Comparison of ENCODE assay signal across 13 cellular contexts in the genomic region with DNA sequence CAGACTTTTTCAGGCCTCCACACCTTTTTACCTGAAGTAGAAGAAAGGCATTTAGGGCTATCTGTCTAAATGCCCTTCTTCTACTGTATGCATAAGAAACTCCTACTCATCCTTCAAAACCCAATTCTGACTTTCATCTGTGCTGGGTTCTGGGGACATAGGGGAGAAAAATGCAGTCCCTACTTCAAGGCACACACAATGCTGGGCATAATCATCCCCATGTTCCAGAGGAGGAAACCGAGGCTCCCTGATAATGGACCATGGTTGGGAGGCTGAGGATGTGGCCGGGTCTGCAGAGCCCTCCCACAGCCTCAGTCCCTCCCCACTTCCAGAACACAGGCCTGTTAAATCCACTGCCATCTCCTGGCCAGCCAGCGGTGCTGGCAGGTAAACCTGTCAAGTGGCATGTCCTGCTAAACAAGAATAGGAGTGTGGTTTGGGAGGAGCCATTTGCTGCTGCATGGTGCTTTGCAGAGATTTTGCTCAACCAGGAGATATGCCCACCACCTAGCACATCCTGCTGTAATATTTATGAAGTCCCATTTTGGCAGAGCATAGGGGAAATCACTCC. TPM values are rescaled to one million over a fixed set of nuclear protein-coding genes. Genes with fewer than 3 reads are reported as not detected.
DNase-seq lines count a peak whose midpoint lies in the region; ATAC-seq and TF ChIP-seq lines count a peak whose summit lies in the region.
"Had no signal": no experiment of that assay in that cellular context is flagged by ENCODE, and none has a peak within 500 bp of the region (broad histone marks: within the 10 kb centered on the region; RNA-seq: fewer than 3 reads in every experiment).

No MANE protein-coding gene starts in this region.

- TF ChIP-seq RAD21 in HCT116 (IDR thresholded peaks at IDR 0.05; ENCODE audit: low read depth) = peak; percentile 59

- TF ChIP-seq CTCF in BE2C (IDR thresholded peaks at IDR 0.05; ENCODE audit: low read depth, low read length) (peak; percentile 30; the same call in 1 of the 2 replicates), HCT116 (IDR thresholded peaks at IDR 0.05 in 2 of 3, conservative IDR thresholded peaks at IDR 0.05 in 1 of 3; ENCODE audit: borderline replicate concordance in 1 of 3, insufficient read depth in 1 of 3, low read depth in 2 of 3, low read length in 2 of 3) (peak; percentile 33 to 50 (median 50); a peak in 5 of 6 replicates), OCI-LY3 (IDR thresholded peaks at IDR 0.05; ENCODE audit: low read depth, low read length) (peak; percentile 16; the same call in 1 of the 2 replicates)

- CTCF ChIA-PET in HCT116 (lab: Charles Lee) = no interaction called here

- H3K4me2 ChIP-seq in HCT116 (ENCODE audit: low read length) = no peak overlapping the region
- no peak overlapping the region for H3K4me2 ChIP-seq in OCI-LY3 (ENCODE audit: low read length)

- H4K20me1 ChIP-seq in HCT116 (ENCODE audit: insufficient read depth) (no peaks in the 10 kb centered on the region), OCI-LY3 (ENCODE audit: insufficient read depth, low read length) (no peaks in the 10 kb centered on the region)

- no peaks in the 10 kb centered on the region for H3K9me2 ChIP-seq in HCT116 (ENCODE audit: insufficient read depth)

- no peak overlapping the region for H3K4me3 ChIP-seq in BE2C (ENCODE audit: low read depth, low read length)
- H3K4me3 ChIP-seq in HCT116 (replicated peaks in 1 of 2; ENCODE audit: low read depth in 1 of 2, low read length in 2 of 2) = no peak overlapping the region
- no peak overlapping the region for H3K4me3 ChIP-seq in OCI-LY3 (ENCODE audit: low read length)
- H3K4me3 ChIP-seq: K562, right lobe of liver had no signal

- H3K27me3 ChIP-seq in BE2C = no peaks in the 10 kb centered on the region
- no peaks in the 10 kb centered on the region for H3K27me3 ChIP-seq in HCT116 (ENCODE audit: insufficient read depth, low read length)
- no peaks in the 10 kb centered on the region for H3K27me3 ChIP-seq in OCI-LY3 (ENCODE audit: low read depth, low read length)
- H3K27me3 ChIP-seq: right lobe of liver had no signal

- intact Hi-C loops in HCT116 (cut with micrococcal nuclease) = loop anchor here (5.0 kb wide), 1 partner anchor 82 kb away; no protein-coding TSS in a partner anchor

- H3K27ac ChIP-seq in HCT116 (ENCODE audit: low read depth, low read length) (no peak overlapping the region), OCI-LY3 (ENCODE audit: low read length) (no peak overlapping the region)
- H3K27ac ChIP-seq: right lobe of liver had no signal

- no peak overlapping the region for H3K9ac ChIP-seq in HCT116 (ENCODE audit: low read length)
- no peak overlapping the region for H3K9ac ChIP-seq in OCI-LY3 (ENCODE audit: low read length)

- peaks cover 25% of the 10 kb centered on the region for H3K4me1 ChIP-seq in BE2C
- peaks cover 2 to 9% of the 10 kb centered on the region in 2 experiments; a peak in 2 of 4 replicates for H3K4me1 ChIP-seq in HCT116 (ENCODE audit: control insufficient read depth in 1 of 2, insufficient read depth in 2 of 2, low read length in 2 of 2)
- no peaks in the 10 kb centered on the region for H3K4me1 ChIP-seq in OCI-LY3 (ENCODE audit: low read length)
- H3K4me1 ChIP-seq: right lobe of liver had no signal

- TF ChIP-seq POLR2A in HCT116 (IDR thresholded peaks at IDR 0.05; ENCODE audit: borderline replicate concordance, extremely low read depth, insufficient read depth, insufficient read length) = no peak

- H3K9me3 ChIP-seq in BE2C (no peaks in the 10 kb centered on the region), HCT116 (ENCODE audit: control insufficient read depth in 1 of 2, insufficient read depth in 1 of 2, low read depth in 1 of 2, low read length in 2 of 2) (no peaks in the 10 kb centered on the region), OCI-LY3 (ENCODE audit: insufficient read depth, low read length) (no peaks in the 10 kb centered on the region)
- H3K9me3 ChIP-seq: right lobe of liver had no signal

- POLR2A ChIA-PET in HCT116 (lab: Charles Lee) = no interaction called here

- DNase-seq in BE2C = no peak
- peak; percentile 29 for DNase-seq in HCT116 (ENCODE audit: low read depth, low spot score)
- DNase-seq in iPS DF 4.7 (ENCODE audit: extremely low read depth, low spot score) = peak; percentile 16
- no peak for DNase-seq in kidney tubule cell (ENCODE audit: low spot score)
- DNase-seq: activated T-cell treated with anti-CD3 and anti-CD28 coated beads for 4 hours, naive B cell had no signal

- H3K79me2 ChIP-seq in HCT116 (ENCODE audit: insufficient read depth, low read length) (no peaks in the 10 kb centered on the region), OCI-LY3 (ENCODE audit: low read length) (no peaks in the 10 kb centered on the region)

- H3K36me3 ChIP-seq in BE2C = no peaks in the 10 kb centered on the region
- H3K36me3 ChIP-seq in HCT116 (ENCODE audit: control insufficient read depth in 1 of 2, insufficient read depth in 2 of 2, low read length in 2 of 2) = no peaks in the 10 kb centered on the region
- H3K36me3 ChIP-seq in OCI-LY3 (replicated peaks; ENCODE audit: low read depth, low read length) = no peaks in the 10 kb centered on the region
- H3K36me3 ChIP-seq: right lobe of liver had no signal

- peak; percentile 93 for ATAC-seq in HCT116
- ATAC-seq in GM18498 (IDR thresholded peaks at IDR 0.05; ENCODE audit: unreplicated experiment) = no peak
- no peak for ATAC-seq in GM18858 (IDR thresholded peaks at IDR 0.05; ENCODE audit: unreplicated experiment)
- ATAC-seq in HG02623 (IDR thresholded peaks at IDR 0.05; ENCODE audit: unreplicated experiment) = no peak
- ATAC-seq: activated CD4-positive, CD25-positive, alpha-beta regulatory T cell treated with anti-CD3 and anti-CD28 coated beads, Interleukin-2, amount 50 U/mL, for 24 hours; K562; right lobe of liver had no signal

- RAD21 ChIA-PET in HCT116 (lab: Charles Lee; ENCODE audit: low non-redundant PET in 1 of 2, low total read pairs in 2 of 2, uncharacterized antibody in 2 of 2, unreplicated experiment in 2 of 2) = no interaction called here

- H2AFZ ChIP-seq in HCT116 (ENCODE audit: low read depth, low read length, poor library complexity, severe bottlenecking) (no peak overlapping the region), OCI-LY3 (ENCODE audit: low read depth, low read length) (no peak overlapping the region)

- BruUV-seq in HCT116 (replicated peaks; lab: Mats Ljungman, UMichigan) = no TSS peak

TF ChIP-seq in HCT116, 20 proteins besides CTCF, POLR2A, EP300 and RAD21:
- TF ChIP-seq EZH2 (IDR thresholded peaks at IDR 0.05) (no peak), POLR2AphosphoS5 (IDR thresholded peaks at IDR 0.05; ENCODE audit: low read depth, low read length) (no peak), TCF7L2 (IDR thresholded peaks at IDR 0.05; ENCODE audit: borderline replicate concordance, extremely low read depth, insufficient read depth, insufficient read length) (no peak), SP1 (IDR thresholded peaks at IDR 0.05; ENCODE audit: low read depth) (no peak), ZFX (IDR thresholded peaks at IDR 0.05) (no peak), EZH2phosphoT487 (IDR thresholded peaks at IDR 0.05; ENCODE audit: borderline replicate concordance) (no peak), EGR1 (IDR thresholded peaks at IDR 0.05; ENCODE audit: low read depth) (no peak), ELF1 (IDR thresholded peaks at IDR 0.05; ENCODE audit: borderline replicate concordance, low read depth) (no peak), JUND (IDR thresholded peaks at IDR 0.05) (no peak)
- TF ChIP-seq, protein P1, sequence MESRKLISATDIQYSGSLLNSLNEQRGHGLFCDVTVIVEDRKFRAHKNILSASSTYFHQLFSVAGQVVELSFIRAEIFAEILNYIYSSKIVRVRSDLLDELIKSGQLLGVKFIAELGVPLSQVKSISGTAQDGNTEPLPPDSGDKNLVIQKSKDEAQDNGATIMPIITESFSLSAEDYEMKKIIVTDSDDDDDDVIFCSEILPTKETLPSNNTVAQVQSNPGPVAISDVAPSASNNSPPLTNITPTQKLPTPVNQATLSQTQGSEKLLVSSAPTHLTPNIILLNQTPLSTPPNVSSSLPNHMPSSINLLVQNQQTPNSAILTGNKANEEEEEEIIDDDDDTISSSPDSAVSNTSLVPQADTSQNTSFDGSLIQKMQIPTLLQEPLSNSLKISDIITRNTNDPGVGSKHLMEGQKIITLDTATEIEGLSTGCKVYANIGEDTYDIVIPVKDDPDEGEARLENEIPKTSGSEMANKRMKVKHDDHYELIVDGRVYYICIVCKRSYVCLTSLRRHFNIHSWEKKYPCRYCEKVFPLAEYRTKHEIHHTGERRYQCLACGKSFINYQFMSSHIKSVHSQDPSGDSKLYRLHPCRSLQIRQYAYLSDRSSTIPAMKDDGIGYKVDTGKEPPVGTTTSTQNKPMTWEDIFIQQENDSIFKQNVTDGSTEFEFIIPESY (IDR thresholded peaks at IDR 0.05; ENCODE audit: extremely low read depth, insufficient replicate concordance, low read length) = no peak
TF ChIP-seq in HCT116: peak in this region for 0.

RNA-seq across cellular contexts. Expression of a gene that starts 32.0 kb away (rescaled TPM):
- 55.8 TPM for polyA plus RNA-seq in BE2C (2012; ENCODE audit: insufficient read depth, insufficient read length, low read depth)
- total RNA-seq in HCT116 (2021; ENCODE audit: unreplicated experiment) = 5.6 TPM
- 4.8 and 5.0 TPM in 2 replicates for polyA plus RNA-seq in HCT116 (2012)

Comparison
In these comparisons a context has a peak if more than half of its experiments do, and no peak if none do; other contexts are left out.
1. DNase-seq: peak in HCT116 (single experiment) and iPS DF 4.7 (single experiment); none in BE2C (single experiment) and kidney tubule cell (single experiment).
2. Peak in every context shown above with its lines, with median percentiles within 50 percentile points of each other: CTCF ChIP-seq.